In the genomic region with DNA sequence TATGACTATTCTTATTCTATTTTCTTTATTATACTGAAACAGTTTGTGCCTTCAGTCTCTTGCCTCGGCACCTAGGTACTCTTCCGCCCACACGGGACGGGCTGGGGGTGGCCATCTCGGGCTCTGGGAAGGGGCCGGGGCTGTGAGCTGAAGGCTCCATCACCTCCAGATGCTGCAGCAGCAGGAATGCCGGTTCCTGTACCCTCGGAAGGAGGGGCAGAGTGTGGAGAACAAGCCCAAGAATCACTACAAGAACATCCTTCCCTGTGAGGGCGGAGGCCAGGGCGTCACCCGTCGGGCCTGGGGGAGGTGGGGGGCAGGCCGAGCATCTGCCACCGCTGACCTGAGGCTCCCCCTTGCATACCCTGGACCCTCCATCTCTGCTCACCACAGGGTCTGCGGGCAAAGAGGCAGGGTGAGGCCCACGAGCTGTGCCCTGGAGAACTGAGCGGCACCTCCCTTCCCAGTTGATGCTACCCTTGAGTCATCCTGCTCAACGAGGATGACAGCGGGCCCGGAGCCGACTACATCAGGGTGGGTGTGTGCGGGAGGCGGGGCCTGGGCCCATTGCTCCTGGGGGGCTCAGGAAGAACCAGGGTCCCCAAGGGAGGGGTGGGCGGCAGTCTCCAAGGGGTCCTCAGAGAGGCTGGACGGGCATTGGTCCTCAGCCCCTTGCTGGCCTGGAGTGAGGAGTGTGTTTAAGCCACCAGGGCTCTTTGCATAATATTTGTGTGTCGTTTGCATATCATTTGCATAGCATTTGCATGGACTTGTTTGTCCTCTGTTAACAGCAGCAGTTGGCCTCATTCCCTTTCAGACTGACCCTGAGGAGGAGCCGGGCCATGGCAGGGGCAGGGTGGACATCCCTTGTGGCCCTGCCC, we compare ENCODE assay signal across 17 cellular contexts. TPM values are rescaled to one million over a fixed set of nuclear protein-coding genes. Genes with fewer than 3 reads are reported as not detected.
DNase-seq lines count a peak whose midpoint lies in the region; ATAC-seq, FAIRE-seq and TF ChIP-seq lines count a peak whose summit lies in the region.
"Had no signal": no experiment of that assay in that cellular context is flagged by ENCODE, and none has a peak within 500 bp of the region (broad histone marks: within the 10 kb centered on the region; RNA-seq: fewer than 3 reads in every experiment).

No MANE protein-coding gene starts in this region.

- H3K27ac ChIP-seq in C4-2B (peak overlapping the region; percentile 75), H1 (ENCODE audit: low read depth, low read length) (no peak overlapping the region), spleen (no peak overlapping the region)
- H3K27ac ChIP-seq: colonic mucosa had no signal

- H3K36me3 ChIP-seq in H1 (ENCODE audit: control insufficient read depth in 2 of 4, insufficient read depth in 4 of 4, low read length in 3 of 4) (no peaks in the 10 kb centered on the region), spleen (no peaks in the 10 kb centered on the region)
- H3K36me3 ChIP-seq: colonic mucosa had no signal

- H3K23ac ChIP-seq in H1 (ENCODE audit: insufficient read length) = no peak overlapping the region

- peaks cover 7% of the 10 kb centered on the region; the same call in 1 of the 2 replicates for H3K23me2 ChIP-seq in H1 (ENCODE audit: low read depth, low read length)

- peak overlapping the region; percentile 51; the same call in 1 of the 2 replicates for H4K8ac ChIP-seq in H1 (ENCODE audit: extremely low read depth, insufficient read depth, low read length)

- CTCF ChIA-PET in H1 (lab: Charles Lee; ENCODE audit: partially characterized antibody) = interaction anchor here (0.8 to 5.8 kb wide), 6 partner anchors 13 to 91 kb away, joined by 3 to 80 read pairs (median 4); a partner anchor contains a TSS

- no peak overlapping the region for H2BK20ac ChIP-seq in H1 (ENCODE audit: low read length)

- DNase-seq in 8988T (peak; percentile 67), NCI-H226 (peak; percentile 31), H1 (ENCODE audit: low read depth in 1 of 2, low spot score in 2 of 2) (no peak), spleen (no peak), NCI-H1930 (lab: John Stamatoyannopoulos, UW) (no peak), Right ventricle myocardium superior (no peak), superior temporal gyrus (ENCODE audit: extremely low spot score) (no peak)
- DNase-seq: colonic mucosa; mammary epithelial cell; NCI-H1105; NK-92 treated with Interleukin-12 subunit alpha and Interleukin-12 subunit beta, amount 100 ng/mL, for 24 hours; T-helper 2 cell had no signal

- H3K27me3 ChIP-seq in H1 (replicated peaks in 1 of 4; ENCODE audit: control insufficient read depth in 3 of 4, extremely low read depth in 1 of 4, insufficient read depth in 3 of 4, low read length in 3 of 4) = peaks cover 4 to 27% (median 22%) of the 10 kb centered on the region in 4 experiments
- peaks cover 0 to 87% (median 49%) of the 10 kb centered on the region in 7 donors for H3K27me3 ChIP-seq in spleen (replicated peaks in 1 of 7)

- H2AFZ ChIP-seq in H1 (ENCODE audit: low read length) = no peak overlapping the region

- no peak for FAIRE-seq in H1 (lab: Jason Lieb, UNC)
- FAIRE-seq: endothelial cell of umbilical vein had no signal

- no peaks in the 10 kb centered on the region for H3K79me1 ChIP-seq in H1 (ENCODE audit: low read depth, low read length)

- H3K4ac ChIP-seq in H1 (replicated peaks; ENCODE audit: insufficient read length, low read depth, low read length) = no peak overlapping the region

- H3K14ac ChIP-seq in H1 (ENCODE audit: insufficient read length) = no peak overlapping the region

- TF ChIP-seq CTCF in C4-2B (conservative IDR thresholded peaks at IDR 0.05) (no peak), H1 (IDR thresholded peaks at IDR 0.05; ENCODE audit: control extremely low read depth in 1 of 3, insufficient read depth in 1 of 3, low read depth in 1 of 3, low read length in 3 of 3) (no peak), spleen (IDR thresholded peaks at IDR 0.05 in 8 of 11, conservative IDR thresholded peaks at IDR 0.05 in 3 of 11) (no peak)

- H3K79me2 ChIP-seq in H1 (ENCODE audit: control insufficient read depth in 1 of 2, insufficient read depth in 2 of 2, low read length in 2 of 2) = no peaks in the 10 kb centered on the region

- H2BK120ac ChIP-seq in H1 (replicated peaks; ENCODE audit: low read depth, low read length) = no peak overlapping the region

- H3K4me1 ChIP-seq in H1 (replicated peaks in 1 of 4; ENCODE audit: control insufficient read depth in 3 of 4, insufficient read depth in 4 of 4, low read length in 3 of 4) (peaks cover 0 to 15% (median 7%) of the 10 kb centered on the region in 4 experiments; a peak in 5 of 7 replicates), spleen (peaks cover 14 to 57% (median 39%) of the 10 kb centered on the region in 6 donors)

- H3K4me3 ChIP-seq in H1 (ENCODE audit: extremely low read depth in 1 of 4, insufficient read depth in 2 of 4, low read depth in 3 of 4, low read length in 4 of 4) = no peak overlapping the region
- no peak overlapping the region for H3K4me3 ChIP-seq in spleen

- H3K56ac ChIP-seq in H1 (replicated peaks; ENCODE audit: insufficient read length, low read depth, low read length) = no peak overlapping the region

- no peak overlapping the region for H4K91ac ChIP-seq in H1 (replicated peaks; ENCODE audit: insufficient read length, low read length)

- H3K9ac ChIP-seq in H1 (replicated peaks in 1 of 4; ENCODE audit: extremely low read depth in 1 of 4, low read depth in 3 of 4, low read length in 3 of 4) = no peak overlapping the region

- H2BK15ac ChIP-seq in H1 (ENCODE audit: low read length) = no peak overlapping the region

- POLR2A ChIA-PET in H1 (lab: Charles Lee; ENCODE audit: partially characterized antibody) = interaction anchor here (1.3 to 2.2 kb wide), 4 partner anchors 10 to 34 kb away, joined by 4 to 6 read pairs (median 4); no protein-coding TSS in a partner anchor

- H2AK5ac ChIP-seq in H1 (ENCODE audit: low read depth, low read length) = no peak overlapping the region

- no peak overlapping the region for H2BK12ac ChIP-seq in H1 (ENCODE audit: low read depth, low read length)

- H4K20me1 ChIP-seq in H1 (replicated peaks in 1 of 2; ENCODE audit: control insufficient read depth in 1 of 2, insufficient read depth in 2 of 2, low read length in 2 of 2) = peaks cover 0 to 16% of the 10 kb centered on the region in 2 experiments

- no peak overlapping the region for H3K4me2 ChIP-seq in H1 (ENCODE audit: insufficient read depth in 1 of 2, low read depth in 2 of 2, low read length in 2 of 2)

- H3K9me3 ChIP-seq in H1 (ENCODE audit: insufficient read depth in 2 of 2, low read depth in 1 of 2, low read length in 1 of 2) (no peaks in the 10 kb centered on the region), spleen (no peaks in the 10 kb centered on the region)
- H3K9me3 ChIP-seq: colonic mucosa had no signal

- TF ChIP-seq EP300 in H1 (IDR thresholded peaks at IDR 0.05; ENCODE audit: borderline replicate concordance in 1 of 2, low read depth in 2 of 2, low read length in 2 of 2) = no peak

- no peak for TF ChIP-seq POLR2A in H1 (IDR thresholded peaks at IDR 0.05; ENCODE audit: control extremely low read depth in 1 of 2, low read depth in 2 of 2, low read length in 2 of 2)
- no peak for TF ChIP-seq POLR2A in spleen (IDR thresholded peaks at IDR 0.05)

- H2BK5ac ChIP-seq in H1 (ENCODE audit: low read depth, low read length) = no peak overlapping the region

- intact Hi-C loops in spleen (cut with DNase I; ENCODE audit: low total_unique reads) = no loop called here
- intact Hi-C loops in Right ventricle myocardium superior (cut with DNase I) = no loop called here

- WGBS in H1 (ENCODE audit: extremely low coverage in 1 of 2, insufficient coverage in 1 of 2, insufficient read length in 1 of 2, insufficient replicate concordance in 2 of 2, low coverage in 1 of 2, low lambda C conversion rate in 2 of 2, missing lambda C conversion rate in 1 of 2), 2 experiments = 84% methylated on average over 27 of the region's 27 CpGs; no CpG with 5 or more reads in 1 of the 2 experiments
- WGBS in spleen, 5 donors = 63 to 70% (median 65%) methylated on average over 18 to 27 of the region's 27 CpGs

- H3K18ac ChIP-seq in H1 (ENCODE audit: extremely low read depth, low read length) = no peak overlapping the region

- H4K5ac ChIP-seq in H1 (ENCODE audit: insufficient read length, low read depth, low read length) = no peak overlapping the region

- ATAC-seq in Right ventricle myocardium superior (ENCODE audit: poor library complexity) = no peak
- ATAC-seq: Right ventricle myocardium inferior had no signal

- TF ChIP-seq RAD21 in H1 (IDR thresholded peaks at IDR 0.05 in 1 of 2, conservative IDR thresholded peaks at IDR 0.05 in 1 of 2; ENCODE audit: low read depth in 2 of 2, low read length in 2 of 2) = no peak

RNA-seq across cellular contexts. Expression of a gene that starts 7.5 kb away (rescaled TPM):
- not detected in 2 replicates for total RNA-seq in H1 (2021; fragmentation: NEBNext Ultra II Directional; extraction: Animal tissue kit (Norgen Biotek cat#: 25700))
- not detected in 2 replicates for polyA plus RNA-seq in H1 (2011; rRNA removed)
- not detected for polyA plus RNA-seq in H1 (2011; cell fraction: cytosol; rRNA removed)
- not detected for polyA plus RNA-seq in H1 (2011; cell fraction: nucleus; rRNA removed)
- not detected in 4 replicates for polyA plus RNA-seq in H1 (2012, experiment 1 of 2)
- not detected for polyA plus RNA-seq in H1 (2012, experiment 2 of 2)
- polyA plus RNA-seq in H1 (2013, experiment 1 of 2) = 0.02 TPM
- not detected for polyA plus RNA-seq in H1 (2013, experiment 2 of 2)
- polyA minus RNA-seq in H1 (2011; rRNA and poly(A)+ RNA removed) = not detected in 2 replicates
- not detected for polyA minus RNA-seq in H1 (2011; cell fraction: cytosol; rRNA and poly(A)+ RNA removed)
- 0.40 TPM for polyA minus RNA-seq in H1 (2011; cell fraction: nucleus; rRNA and poly(A)+ RNA removed)
- not detected for total RNA-seq in spleen
- polyA plus RNA-seq in spleen = not detected
- not detected for total RNA-seq in Right ventricle myocardium superior
- total RNA-seq: CD4-positive, CD25-positive, alpha-beta regulatory T cell; endothelial cell of umbilical vein; Right ventricle myocardium inferior had no signal
- polyA plus RNA-seq: CD4-positive, CD25-positive, alpha-beta regulatory T cell; endothelial cell of umbilical vein; neural cell had no signal

RNA-seq across cellular contexts. Expression of a gene that starts 46.7 kb away (rescaled TPM):
- 155 and 162 TPM in 2 replicates for total RNA-seq in H1 (2021; fragmentation: NEBNext Ultra II Directional; extraction: Animal tissue kit (Norgen Biotek cat#: 25700))
- 52.3 and 104 TPM in 2 replicates for polyA plus RNA-seq in H1 (2011; rRNA removed)
- 82.7 TPM for polyA plus RNA-seq in H1 (2011; cell fraction: cytosol; rRNA removed)
- 556 TPM for polyA plus RNA-seq in H1 (2011; cell fraction: nucleus; rRNA removed)
- 93.3 to 153 TPM (median 143 TPM) in 4 replicates for polyA plus RNA-seq in H1 (2012, experiment 1 of 2)
- 95.8 TPM for polyA plus RNA-seq in H1 (2012, experiment 2 of 2)
- 113 TPM for polyA plus RNA-seq in H1 (2013, experiment 1 of 2)
- polyA plus RNA-seq in H1 (2013, experiment 2 of 2) = 84.3 TPM
- polyA minus RNA-seq in H1 (2011; rRNA and poly(A)+ RNA removed) = 35.4 and 47.0 TPM in 2 replicates
- 94.9 TPM for polyA minus RNA-seq in H1 (2011; cell fraction: cytosol; rRNA and poly(A)+ RNA removed)
- 130 TPM for polyA minus RNA-seq in H1 (2011; cell fraction: nucleus; rRNA and poly(A)+ RNA removed)
- total RNA-seq in spleen = 10 to 100 TPM; 10.6 to 27.2 (median 16.9) TPM
- polyA plus RNA-seq in spleen = 10 to 100 TPM in 1 of 3 donors, 1 to 10 TPM in 2; 4.6 to 16.3 (median 5.6) TPM
- total RNA-seq in Right ventricle myocardium superior = 12.8 TPM

RNA-seq across cellular contexts. Expression of a gene that starts 49.2 kb away (rescaled TPM):
- 10.9 and 12.4 TPM in 2 replicates for total RNA-seq in H1 (2021; fragmentation: NEBNext Ultra II Directional; extraction: Animal tissue kit (Norgen Biotek cat#: 25700))
- polyA plus RNA-seq in H1 (2011; rRNA removed) (10.0 and 15.7 TPM in 2 replicates), spleen (10 to 100 TPM in 2 of 3 donors, 1 to 10 TPM in 1; 8.5 to 25.7 (median 24.1) TPM)
- polyA plus RNA-seq in H1 (2011; cell fraction: cytosol; rRNA removed) = 11.1 TPM
- 45.2 TPM for polyA plus RNA-seq in H1 (2011; cell fraction: nucleus; rRNA removed)
- polyA plus RNA-seq in H1 (2012, experiment 1 of 2) = 6.7 to 11.8 TPM (median 10.8 TPM) in 4 replicates
- 9.1 TPM for polyA plus RNA-seq in H1 (2012, experiment 2 of 2)
- polyA plus RNA-seq in H1 (2013, experiment 1 of 2) = 8.9 TPM
- 8.4 TPM for polyA plus RNA-seq in H1 (2013, experiment 2 of 2)
- polyA minus RNA-seq in H1 (2011; rRNA and poly(A)+ RNA removed) = 2.8 and 4.3 TPM in 2 replicates
- 5.1 TPM for polyA minus RNA-seq in H1 (2011; cell fraction: cytosol; rRNA and poly(A)+ RNA removed)
- 14.2 TPM for polyA minus RNA-seq in H1 (2011; cell fraction: nucleus; rRNA and poly(A)+ RNA removed)
- total RNA-seq in spleen (10 to 100 TPM; 12.1 to 22.5 (median 18.7) TPM), Right ventricle myocardium superior (2.4 TPM)

RNA-seq across cellular contexts. Expression of a gene that starts 53.3 kb away (rescaled TPM):
- 27.7 and 29.3 TPM in 2 replicates for total RNA-seq in H1 (2021; fragmentation: NEBNext Ultra II Directional; extraction: Animal tissue kit (Norgen Biotek cat#: 25700))
- 121 and 123 TPM in 2 replicates for polyA plus RNA-seq in H1 (2011; rRNA removed)
- polyA plus RNA-seq in H1 (2011; cell fraction: cytosol; rRNA removed) = 83.6 TPM
- polyA plus RNA-seq in H1 (2011; cell fraction: nucleus; rRNA removed) = 56.0 TPM
- 15.3 to 54.0 TPM (median 48.7 TPM) in 4 replicates for polyA plus RNA-seq in H1 (2012, experiment 1 of 2)
- polyA plus RNA-seq in H1 (2012, experiment 2 of 2) = 32.5 TPM
- polyA plus RNA-seq in H1 (2013, experiment 1 of 2) = 35.2 TPM
- 36.8 TPM for polyA plus RNA-seq in H1 (2013, experiment 2 of 2)
- 6.5 and 11.0 TPM in 2 replicates for polyA minus RNA-seq in H1 (2011; rRNA and poly(A)+ RNA removed)
- 18.9 TPM for polyA minus RNA-seq in H1 (2011; cell fraction: cytosol; rRNA and poly(A)+ RNA removed)
- polyA minus RNA-seq in H1 (2011; cell fraction: nucleus; rRNA and poly(A)+ RNA removed) = 13.1 TPM
- total RNA-seq in spleen = 10 to 100 TPM; 23.3 to 93.8 (median 51.0) TPM
- 100 to 1,000 TPM; 131 to 230 (median 163) TPM for polyA plus RNA-seq in spleen
- 13.3 TPM for total RNA-seq in Right ventricle myocardium superior

Comparison
In these comparisons a context has a peak if more than half of its experiments do, and no peak if none do; other contexts are left out.
1. DNase-seq: peak in 8988T (single experiment) and NCI-H226 (single experiment); none in H1 (0 of 2), spleen (single experiment), NCI-H1930 (0 of 2), Right ventricle myocardium superior (single experiment) and superior temporal gyrus (single experiment).